In genomic region chr1:150259758-150260669, GRCh38 we compare ENCODE assay signal across 8 cellular contexts. TPM values are rescaled to one million over a fixed set of nuclear protein-coding genes. Genes with fewer than 3 reads are reported as not detected.
DNase-seq lines count a peak whose midpoint lies in the region; ATAC-seq, FAIRE-seq and TF ChIP-seq lines count a peak whose summit lies in the region.

No MANE protein-coding gene starts in this region.

- no peaks in the 10 kb centered on the region for H3K27me3 ChIP-seq in RWPE2 (ENCODE audit: insufficient read depth, poor library complexity, severe bottlenecking)
- no peaks in the 10 kb centered on the region for H3K27me3 ChIP-seq in left ventricle myocardium inferior (ENCODE audit: low read depth)

- H3K27ac ChIP-seq in RWPE2 (ENCODE audit: poor library complexity, severe bottlenecking), result peak overlapping the region; percentile 96
- peak overlapping the region; percentile 64 for H3K27ac ChIP-seq in left ventricle myocardium inferior (replicated peaks)

- ATAC-seq in RWPE2 (ENCODE audit: low read depth) (peak; percentile 75), GM21786 (IDR thresholded peaks at IDR 0.05; ENCODE audit: unreplicated experiment) (no peak)
- no peak for ATAC-seq in activated T-cell treated with anti-CD3 and anti-CD28 coated beads, Interleukin-2, amount 50 U/mL, for 4 hours

- H3K36me3 Mint-ChIP-seq in activated T-cell treated with anti-CD3 and anti-CD28 coated beads, Interleukin-2, amount 50 U/mL, for 4 hours (ENCODE audit: insufficient read depth), result no peaks in the 10 kb centered on the region

- TF ChIP-seq CTCF in RWPE2 (IDR thresholded peaks at IDR 0.05; ENCODE audit: poor library complexity, severe bottlenecking) (no peak), left ventricle myocardium inferior (IDR thresholded peaks at IDR 0.05; ENCODE audit: borderline replicate concordance) (no peak)

- H3K4me1 ChIP-seq in RWPE2 (ENCODE audit: insufficient read depth, poor library complexity, severe bottlenecking), result peaks cover 44% of the 10 kb centered on the region
- H3K4me1 ChIP-seq in left ventricle myocardium inferior, result peaks cover 41% of the 10 kb centered on the region

- DNase-seq in HTR-8/SVneo (ENCODE audit: insufficient read length, low spot score) (peak; percentile 48), RWPE2 (ENCODE audit: low spot score) (peak; percentile 85), left ventricle myocardium inferior (no peak), retina (peak; percentile 43), kidney glomerular epithelial cell (lab: John Stamatoyannopoulos, UW) (no peak)
- DNase-seq in activated naive CD4-positive, alpha-beta T cell treated with anti-CD3 and anti-CD28 coated beads, Interleukin-2, amount 50 U/mL, for 16 hours, result no peak
- DNase-seq in activated T-cell treated with anti-CD3 and anti-CD28 coated beads, Interleukin-2, amount 50 U/mL, for 4 hours, result no peak

- H3K9me3 ChIP-seq in RWPE2 (ENCODE audit: severe bottlenecking) (no peaks in the 10 kb centered on the region), left ventricle myocardium inferior (replicated peaks) (no peaks in the 10 kb centered on the region)

- no peaks in the 10 kb centered on the region for H3K9me3 Mint-ChIP-seq in activated T-cell treated with anti-CD3 and anti-CD28 coated beads, Interleukin-2, amount 50 U/mL, for 4 hours

- H3K36me3 ChIP-seq in RWPE2 (ENCODE audit: low read depth) (peaks cover 6% of the 10 kb centered on the region), left ventricle myocardium inferior (peaks cover 11% of the 10 kb centered on the region)

- H3K27me3 Mint-ChIP-seq in activated T-cell treated with anti-CD3 and anti-CD28 coated beads, Interleukin-2, amount 50 U/mL, for 4 hours (ENCODE audit: low read depth), result peaks cover 34% of the 10 kb centered on the region

- peaks cover 12% of the 10 kb centered on the region for H3K4me1 Mint-ChIP-seq in activated T-cell treated with anti-CD3 and anti-CD28 coated beads, Interleukin-2, amount 50 U/mL, for 4 hours (ENCODE audit: low read depth)

- no peak overlapping the region for H3K4me3 ChIP-seq in RWPE2 (ENCODE audit: severe bottlenecking)
- H3K4me3 ChIP-seq in left ventricle myocardium inferior, result peak overlapping the region; percentile 58

- no peak for FAIRE-seq in HTR-8/SVneo (lab: Jason Lieb, UNC)

- intact Hi-C loops in left ventricle myocardium inferior (cut with micrococcal nuclease), result no loop called here

- no peak overlapping the region for H3K4me3 Mint-ChIP-seq in activated T-cell treated with anti-CD3 and anti-CD28 coated beads, Interleukin-2, amount 50 U/mL, for 4 hours

RNA-seq across cellular contexts. Expression of gene CA14, which starts 2.4 kb away (rescaled TPM):
- total RNA-seq in left ventricle myocardium inferior, result 3.1 TPM
- not detected for total RNA-seq in activated T-cell treated with anti-CD3 and anti-CD28 coated beads, Interleukin-2, amount 50 U/mL, for 4 hours

RNA-seq across cellular contexts. Expression of gene APH1A, which starts 8.8 kb away (rescaled TPM):
- total RNA-seq in left ventricle myocardium inferior, result 49.3 TPM
- total RNA-seq in activated T-cell treated with anti-CD3 and anti-CD28 coated beads, Interleukin-2, amount 50 U/mL, for 4 hours, result 100 to 1,000 TPM; 121 to 124 (median 123) TPM

RNA-seq across cellular contexts. Expression of gene C1orf54, which starts 12.6 kb away (rescaled TPM):
- total RNA-seq in left ventricle myocardium inferior, result 9.0 TPM
- total RNA-seq in activated T-cell treated with anti-CD3 and anti-CD28 coated beads, Interleukin-2, amount 50 U/mL, for 4 hours, result under 1 TPM; 0.38 to 0.58 (median 0.40) TPM

RNA-seq across cellular contexts. Expression of gene CIART, which starts 22.3 kb away (rescaled TPM):
- total RNA-seq in left ventricle myocardium inferior, result 8.7 TPM
- total RNA-seq in activated T-cell treated with anti-CD3 and anti-CD28 coated beads, Interleukin-2, amount 50 U/mL, for 4 hours, result 1 to 10 TPM; 2.0 to 2.3 (median 2.3) TPM

RNA-seq across cellular contexts. Expression of gene ANP32E, which starts 24.1 kb away (rescaled TPM):
- total RNA-seq in left ventricle myocardium inferior, result 29.3 TPM
- total RNA-seq in activated T-cell treated with anti-CD3 and anti-CD28 coated beads, Interleukin-2, amount 50 U/mL, for 4 hours, result 100 to 1,000 TPM in 2 of 3 donors, 10 to 100 TPM in 1; 99.9 to 112 (median 101) TPM

Comparison
In these comparisons a context has a peak if more than half of its experiments do, and no peak if none do; other contexts are left out.
1. DNase-seq: peak in HTR-8/SVneo (single experiment), RWPE2 (single experiment) and retina (single experiment); none in left ventricle myocardium inferior (single experiment), kidney glomerular epithelial cell (single experiment), activated naive CD4-positive, alpha-beta T cell treated with anti-CD3 and anti-CD28 coated beads, Interleukin-2, amount 50 U/mL, for 16 hours (single experiment) and activated T-cell treated with anti-CD3 and anti-CD28 coated beads, Interleukin-2, amount 50 U/mL, for 4 hours (single experiment).